Comparison of ENCODE assay signal across 16 cellular contexts in the genomic region with DNA sequence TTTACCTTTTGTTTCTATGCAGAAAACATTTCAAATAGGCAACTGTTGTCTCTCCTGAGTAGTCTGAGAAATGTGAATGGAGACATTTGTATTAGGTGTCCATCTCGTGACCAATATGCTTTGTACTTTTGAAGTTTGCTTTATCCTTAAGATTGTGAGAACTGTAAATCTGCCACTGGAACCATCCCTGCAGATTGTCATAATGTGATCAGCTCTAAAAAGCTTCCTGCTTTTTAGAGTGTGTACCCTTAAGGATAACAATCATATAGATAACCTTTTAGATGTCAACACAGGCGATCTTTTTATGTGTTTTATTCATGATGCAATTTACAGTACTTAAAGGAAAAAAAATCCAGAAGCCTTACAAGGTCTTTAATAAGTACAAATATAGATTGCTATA.
A peak's percentile ranks its signal among the peaks of the same experiment; 100 is the strongest.
DNase-seq lines count a peak whose midpoint lies in the region; ATAC-seq and TF ChIP-seq lines count a peak whose summit lies in the region.
"Had no signal": no experiment of that assay in that cellular context is flagged by ENCODE, and none has a peak within 500 bp of the region (broad histone marks: within the 10 kb centered on the region; RNA-seq: fewer than 3 reads in every experiment).

No MANE protein-coding gene starts in this region.

- no peaks in the 10 kb centered on the region for H3K9me2 ChIP-seq in neural cell (ENCODE audit: insufficient read depth, low read length)

- H3K27me3 ChIP-seq in neural cell (ENCODE audit: insufficient read depth, low read depth, low read length) = peaks cover 24% of the 10 kb centered on the region
- H3K27me3 ChIP-seq: BE2C had no signal

- no peaks in the 10 kb centered on the region for H4K20me1 ChIP-seq in neural cell (ENCODE audit: insufficient read depth)

- TF ChIP-seq EP300 in neural cell (conservative IDR thresholded peaks at IDR 0.05; ENCODE audit: poor library complexity, severe bottlenecking) = no peak

- no peak for ATAC-seq in activated T-cell treated with anti-CD3 and anti-CD28 coated beads, Interleukin-2, amount 50 U/mL, for 72 hours (replicated peaks in 1 of 2)
- no peak for ATAC-seq in activated T-cell treated with anti-CD3 and anti-CD28 coated beads, Interleukin-2, amount 50 U/mL, for 4 hours
- ATAC-seq in GM21367 (IDR thresholded peaks at IDR 0.05; ENCODE audit: unreplicated experiment) = no peak
- ATAC-seq in stimulated activated naive B cell treated with anti-CD40 and anti-IgM and Interleukin-4, amounts not matched to agents 10 μg/mL and 1 μg/mL and 100 μg/mL, for 72 hours (replicated peaks) = no peak
- ATAC-seq: CD8-positive, alpha-beta T cell had no signal

- peak overlapping the region; percentile 75 to 90 for H3K4me3 Mint-ChIP-seq in activated T-cell treated with anti-CD3 and anti-CD28 coated beads, Interleukin-2, amount 50 U/mL, for 72 hours
- H3K4me3 Mint-ChIP-seq in activated T-cell treated with anti-CD3 and anti-CD28 coated beads, Interleukin-2, amount 50 U/mL, for 4 hours = no peak overlapping the region
- H3K4me3 Mint-ChIP-seq in activated T-helper 1 cell treated with anti-CD3 and anti-CD28 coated beads, Interleukin-12 subunit alpha, Interleukin-12 subunit beta, Interleukin-2, Interleukin-4 antibody, amounts not matched to agents 30 ng/mL and 10 ng/mL and 1 ng/mL, durations not matched to agents 14 hours and 24 hours and 36 hours = peak overlapping the region; percentile 53
- no peak overlapping the region for H3K4me3 Mint-ChIP-seq in stimulated activated naive B cell treated with anti-CD40 and anti-IgM and Interleukin-4, amounts not matched to agents 10 μg/mL and 1 μg/mL and 100 μg/mL, for 72 hours
- H3K4me3 Mint-ChIP-seq: CD8-positive, alpha-beta T cell had no signal

- no peaks in the 10 kb centered on the region for H3K27me3 Mint-ChIP-seq in activated T-cell treated with anti-CD3 and anti-CD28 coated beads, Interleukin-2, amount 50 U/mL, for 72 hours (ENCODE audit: low read depth)
- no peaks in the 10 kb centered on the region for H3K27me3 Mint-ChIP-seq in activated T-cell treated with anti-CD3 and anti-CD28 coated beads, Interleukin-2, amount 50 U/mL, for 4 hours (ENCODE audit: low read depth)
- H3K27me3 Mint-ChIP-seq in activated T-helper 1 cell treated with anti-CD3 and anti-CD28 coated beads, Interleukin-12 subunit alpha, Interleukin-12 subunit beta, Interleukin-2, Interleukin-4 antibody, amounts not matched to agents 30 ng/mL and 10 ng/mL and 1 ng/mL, durations not matched to agents 14 hours and 24 hours and 36 hours (ENCODE audit: insufficient read depth) = no peaks in the 10 kb centered on the region
- peaks cover 5 to 6% of the 10 kb centered on the region in 2 donors for H3K27me3 Mint-ChIP-seq in stimulated activated naive B cell treated with anti-CD40 and anti-IgM and Interleukin-4, amounts not matched to agents 10 μg/mL and 1 μg/mL and 100 μg/mL, for 72 hours

- H3K79me2 ChIP-seq in neural cell (replicated peaks; ENCODE audit: insufficient read depth, low read length) = no peaks in the 10 kb centered on the region

- intact Hi-C loops in activated T-helper 1 cell treated with anti-CD3 and anti-CD28 coated beads, Interleukin-12 subunit alpha, Interleukin-12 subunit beta, Interleukin-2, Interleukin-4 antibody, amounts not matched to agents 30 ng/mL and 10 ng/mL and 1 ng/mL, durations not matched to agents 14 hours and 24 hours and 36 hours (cut with micrococcal nuclease) = loop anchor here (1.0 to 2.0 kb wide), 5 partner anchors 17 to 59 kb away; no protein-coding TSS in a partner anchor

- DNase-seq in activated T-cell treated with anti-CD3 and anti-CD28 coated beads, Interleukin-2, amount 50 U/mL, for 72 hours = no peak
- DNase-seq in activated T-cell treated with anti-CD3 and anti-CD28 coated beads, Interleukin-2, amount 50 U/mL, for 4 hours = no peak
- DNase-seq in activated T-helper 1 cell treated with anti-CD3 and anti-CD28 coated beads, Interleukin-12 subunit alpha, Interleukin-12 subunit beta, Interleukin-2, Interleukin-4 antibody, amounts not matched to agents 30 ng/mL and 10 ng/mL and 1 ng/mL, durations not matched to agents 14 hours and 24 hours and 36 hours (ENCODE audit: low spot score) = no peak
- DNase-seq in stimulated activated naive B cell treated with anti-CD40 and anti-IgM and Interleukin-4, amounts not matched to agents 10 μg/mL and 1 μg/mL and 100 μg/mL, for 72 hours = no peak
- no peak for DNase-seq in anterior cingulate cortex (lab: John Stamatoyannopoulos, UW)
- DNase-seq: BE2C; CD8-positive, alpha-beta T cell; DMS 273 treated with DMSO at 0.1 percent for 48 hours; H7; NCI-H2029; NCI-H526 treated with DMSO at 0.1 percent for 48 hours; PC-9 had no signal

- H3K36me3 ChIP-seq in KOPT-K1 (ENCODE audit: insufficient read depth, low read length) = 0 out of 2 replicates have a peak, but pooled peaks cover 4% of the 10 kb centered on the region
- H3K36me3 ChIP-seq in neural cell (ENCODE audit: insufficient read depth, low read length) = no peaks in the 10 kb centered on the region
- H3K36me3 ChIP-seq: BE2C had no signal

- H3K4me3 ChIP-seq in neural cell (ENCODE audit: low read length) = peak overlapping the region; percentile 34
- H3K4me3 ChIP-seq: PC-9 had no signal

- TF ChIP-seq RAD21 in neural cell (conservative IDR thresholded peaks at IDR 0.05) = no peak

- peak overlapping the region; percentile 15 for H3K4me2 ChIP-seq in neural cell (ENCODE audit: low read length)
- H3K4me2 ChIP-seq: KMS-11, PC-9 had no signal

- H3K36me3 Mint-ChIP-seq in activated T-cell treated with anti-CD3 and anti-CD28 coated beads, Interleukin-2, amount 50 U/mL, for 72 hours (ENCODE audit: insufficient read depth in 2 of 2) = peaks cover 0 to 2% of the 10 kb centered on the region in 2 donors
- H3K36me3 Mint-ChIP-seq in activated T-cell treated with anti-CD3 and anti-CD28 coated beads, Interleukin-2, amount 50 U/mL, for 4 hours (ENCODE audit: insufficient read depth) = peaks cover 10% of the 10 kb centered on the region
- peaks cover 18% of the 10 kb centered on the region for H3K36me3 Mint-ChIP-seq in activated T-helper 1 cell treated with anti-CD3 and anti-CD28 coated beads, Interleukin-12 subunit alpha, Interleukin-12 subunit beta, Interleukin-2, Interleukin-4 antibody, amounts not matched to agents 30 ng/mL and 10 ng/mL and 1 ng/mL, durations not matched to agents 14 hours and 24 hours and 36 hours (ENCODE audit: low read depth)
- H3K36me3 Mint-ChIP-seq in stimulated activated naive B cell treated with anti-CD40 and anti-IgM and Interleukin-4, amounts not matched to agents 10 μg/mL and 1 μg/mL and 100 μg/mL, for 72 hours = no peaks in the 10 kb centered on the region

- H3K9ac ChIP-seq in neural cell (ENCODE audit: low read length) = no peak overlapping the region
- H3K9ac ChIP-seq: KMS-11 had no signal

- no peak for TF ChIP-seq CTCF in neural cell (IDR thresholded peaks at IDR 0.05; ENCODE audit: poor library complexity, severe bottlenecking)

- H3K27ac ChIP-seq in KOPT-K1 (ENCODE audit: low read depth, low read length, poor library complexity, severe bottlenecking) (peak overlapping the region; percentile 29), neural cell (ENCODE audit: low read length) (peak overlapping the region; percentile 19)
- H3K27ac ChIP-seq: KMS-11, PC-9 had no signal

- no peak overlapping the region for H2AFZ ChIP-seq in neural cell (ENCODE audit: low read depth, low read length)
- H2AFZ ChIP-seq: PC-9 had no signal

- H3K4me1 Mint-ChIP-seq in activated T-cell treated with anti-CD3 and anti-CD28 coated beads, Interleukin-2, amount 50 U/mL, for 72 hours (ENCODE audit: low read depth) = peaks cover 86% of the 10 kb centered on the region
- peaks cover 75% of the 10 kb centered on the region for H3K4me1 Mint-ChIP-seq in activated T-cell treated with anti-CD3 and anti-CD28 coated beads, Interleukin-2, amount 50 U/mL, for 4 hours (ENCODE audit: low read depth)
- H3K4me1 Mint-ChIP-seq in activated T-helper 1 cell treated with anti-CD3 and anti-CD28 coated beads, Interleukin-12 subunit alpha, Interleukin-12 subunit beta, Interleukin-2, Interleukin-4 antibody, amounts not matched to agents 30 ng/mL and 10 ng/mL and 1 ng/mL, durations not matched to agents 14 hours and 24 hours and 36 hours (ENCODE audit: low read depth) = peaks cover 79% of the 10 kb centered on the region
- peaks cover 22 to 23% of the 10 kb centered on the region in 2 donors for H3K4me1 Mint-ChIP-seq in stimulated activated naive B cell treated with anti-CD40 and anti-IgM and Interleukin-4, amounts not matched to agents 10 μg/mL and 1 μg/mL and 100 μg/mL, for 72 hours

- no peaks in the 10 kb centered on the region for H3K9me3 Mint-ChIP-seq in activated T-cell treated with anti-CD3 and anti-CD28 coated beads, Interleukin-2, amount 50 U/mL, for 72 hours
- no peaks in the 10 kb centered on the region for H3K9me3 Mint-ChIP-seq in activated T-cell treated with anti-CD3 and anti-CD28 coated beads, Interleukin-2, amount 50 U/mL, for 4 hours
- H3K9me3 Mint-ChIP-seq in activated T-helper 1 cell treated with anti-CD3 and anti-CD28 coated beads, Interleukin-12 subunit alpha, Interleukin-12 subunit beta, Interleukin-2, Interleukin-4 antibody, amounts not matched to agents 30 ng/mL and 10 ng/mL and 1 ng/mL, durations not matched to agents 14 hours and 24 hours and 36 hours = no peaks in the 10 kb centered on the region
- H3K9me3 Mint-ChIP-seq in stimulated activated naive B cell treated with anti-CD40 and anti-IgM and Interleukin-4, amounts not matched to agents 10 μg/mL and 1 μg/mL and 100 μg/mL, for 72 hours = no peaks in the 10 kb centered on the region
- H3K9me3 Mint-ChIP-seq: CD8-positive, alpha-beta T cell had no signal

- peak overlapping the region; percentile 93 for H3K27ac Mint-ChIP-seq in activated T-cell treated with anti-CD3 and anti-CD28 coated beads, Interleukin-2, amount 50 U/mL, for 72 hours
- peak overlapping the region; percentile 41 for H3K27ac Mint-ChIP-seq in activated T-helper 1 cell treated with anti-CD3 and anti-CD28 coated beads, Interleukin-12 subunit alpha, Interleukin-12 subunit beta, Interleukin-2, Interleukin-4 antibody, amounts not matched to agents 30 ng/mL and 10 ng/mL and 1 ng/mL, durations not matched to agents 14 hours and 24 hours and 36 hours
- no peak overlapping the region for H3K27ac Mint-ChIP-seq in stimulated activated naive B cell treated with anti-CD40 and anti-IgM and Interleukin-4, amounts not matched to agents 10 μg/mL and 1 μg/mL and 100 μg/mL, for 72 hours

- no peaks in the 10 kb centered on the region for H3F3A ChIP-seq in neural cell (ENCODE audit: insufficient read depth, low read length, poor library complexity, severe bottlenecking)

- H3K9me3 ChIP-seq in KOPT-K1 (ENCODE audit: insufficient read depth, low read length, poor library complexity, severe bottlenecking) (no peaks in the 10 kb centered on the region), neural cell (ENCODE audit: low read length) (no peaks in the 10 kb centered on the region)
- H3K9me3 ChIP-seq: BE2C had no signal

Comparison
In these comparisons a context has a peak if more than half of its experiments do, and no peak if none do; other contexts are left out.
1. H3K4me3 Mint-ChIP-seq: peak in activated T-cell treated with anti-CD3 and anti-CD28 coated beads, Interleukin-2, amount 50 U/mL, for 72 hours (2 of 2) and activated T-helper 1 cell treated with anti-CD3 and anti-CD28 coated beads, Interleukin-12 subunit alpha, Interleukin-12 subunit beta, Interleukin-2, Interleukin-4 antibody, amounts not matched to agents 30 ng/mL and 10 ng/mL and 1 ng/mL, durations not matched to agents 14 hours and 24 hours and 36 hours (single experiment); none in activated T-cell treated with anti-CD3 and anti-CD28 coated beads, Interleukin-2, amount 50 U/mL, for 4 hours (single experiment) and stimulated activated naive B cell treated with anti-CD40 and anti-IgM and Interleukin-4, amounts not matched to agents 10 μg/mL and 1 μg/mL and 100 μg/mL, for 72 hours (0 of 2).